In the genomic region with DNA sequence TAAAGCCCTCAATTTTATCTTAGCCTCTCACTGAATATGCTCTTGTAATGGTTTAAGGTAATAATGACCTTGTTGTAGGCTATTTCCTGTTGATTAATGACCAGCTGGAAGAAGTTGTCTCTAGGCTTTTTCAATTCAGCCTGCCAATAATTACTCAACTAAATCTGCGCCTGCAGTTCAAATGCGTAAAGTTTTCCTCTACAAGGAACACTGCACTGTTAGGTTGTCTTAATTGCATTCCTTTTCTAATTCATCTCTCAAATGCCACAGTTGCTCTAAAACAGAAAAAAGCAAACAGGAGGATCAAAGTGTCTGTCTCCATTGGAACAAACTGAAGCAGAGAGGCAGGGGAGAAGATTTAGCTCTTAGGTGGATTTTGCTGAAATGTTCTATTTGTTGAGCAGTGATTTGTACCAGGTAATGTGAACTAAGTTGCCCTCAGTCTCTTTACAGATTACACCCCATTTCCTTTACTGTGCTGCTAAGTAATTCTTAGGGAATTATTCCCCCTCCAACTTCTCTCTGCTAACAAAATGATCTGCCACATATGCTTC, we compare ENCODE assay signal across 17 cellular contexts.
DNase-seq lines count a peak whose midpoint lies in the region; TF ChIP-seq lines count a peak whose summit lies in the region.
"Had no signal": no experiment of that assay in that cellular context is flagged by ENCODE, and none has a peak within 500 bp of the region (broad histone marks: within the 10 kb centered on the region; RNA-seq: fewer than 3 reads in every experiment).

No MANE protein-coding gene starts in this region.

- H3K27ac ChIP-seq in 22Rv1 (peak overlapping the region; percentile 85), esophagus (ENCODE audit: low read depth in 2 of 2, low read length in 1 of 2) (peak overlapping the region; percentile 9 to 29), muscle layer of duodenum (ENCODE audit: low read length) (peak overlapping the region; percentile 11)
- H3K27ac ChIP-seq: heart left ventricle, RWPE1 had no signal

- H3K36me3 ChIP-seq in esophagus (ENCODE audit: control insufficient read depth in 2 of 2, insufficient read depth in 2 of 2, low read length in 1 of 2) (no peaks in the 10 kb centered on the region), muscle layer of duodenum (ENCODE audit: control insufficient read depth in 1 of 2, insufficient read depth in 2 of 2, low read length in 2 of 2) (no peaks in the 10 kb centered on the region)
- H3K36me3 ChIP-seq: heart left ventricle had no signal

- H3K4me1 ChIP-seq in esophagus (ENCODE audit: control insufficient read depth in 2 of 2, insufficient read depth in 2 of 2, low read length in 1 of 2) (peaks cover 0 to 3% of the 10 kb centered on the region in 2 donors), muscle layer of duodenum (ENCODE audit: control insufficient read depth in 1 of 2, insufficient read depth in 2 of 2, low read length in 2 of 2) (peaks cover 6 to 9% of the 10 kb centered on the region in 2 donors)

- WGBS in esophagus, 2 donors, result 20 to 36% methylated on average over 2 of the region's 2 CpGs

- no peaks in the 10 kb centered on the region for H3K27me3 ChIP-seq in esophagus (ENCODE audit: control insufficient read depth in 1 of 2, insufficient read depth in 2 of 2, low read length in 2 of 2)
- H3K27me3 ChIP-seq in muscle layer of duodenum (ENCODE audit: low read depth, low read length), result no peaks in the 10 kb centered on the region
- H3K27me3 ChIP-seq: heart left ventricle had no signal

- H3K9me3 ChIP-seq in esophagus (ENCODE audit: control insufficient read depth in 2 of 2, insufficient read depth in 1 of 2, low read depth in 1 of 2, low read length in 1 of 2) (no peaks in the 10 kb centered on the region), muscle layer of duodenum (ENCODE audit: control insufficient read depth in 1 of 2, low read length in 2 of 2) (peaks cover 0 to 6% of the 10 kb centered on the region in 2 donors)

- TF ChIP-seq CTCF in 22Rv1 (IDR thresholded peaks at IDR 0.05), result no peak

- DNase-seq in NCI-H748 (lab: John Stamatoyannopoulos, UW; ENCODE audit: unreplicated experiment) (peak; percentile 23), NCI-H187 treated with DMSO at 0.1 percent for 48 hours (lab: John Stamatoyannopoulos, UW) (no peak), globus pallidus (ENCODE audit: low spot score) (no peak)
- no peak for DNase-seq in activated CD4-positive, alpha-beta T cell treated with anti-CD3 and anti-CD28 coated beads for 1 hour
- no peak for DNase-seq in stimulated activated CD4-positive, alpha-beta T cell treated with anti-CD3 and anti-CD28 coated beads, Interleukin-15, amount 100 ng/mL, for 24 hours
- DNase-seq: activated CD4-positive, alpha-beta T cell treated with anti-CD3 and anti-CD28 coated beads for 4 hours; activated naive CD8-positive, alpha-beta T cell treated with anti-CD3 and anti-CD28 coated beads for 36 hours; central memory CD4-positive, alpha-beta T cell; erythroblast; heart left ventricle; NCI-H187; stimulated activated naive CD8-positive, alpha-beta T cell treated with anti-CD3 and anti-CD28 coated beads, Interleukin-15, Interleukin-2, amounts not matched to agents 100 U/mL and 50 U/mL, for 24 hours; T-helper 1 cell had no signal

- H3K4me3 ChIP-seq in esophagus (ENCODE audit: low read depth in 1 of 2, low read length in 2 of 2) (no peak overlapping the region), muscle layer of duodenum (ENCODE audit: low read depth in 1 of 2, low read length in 2 of 2) (no peak overlapping the region)
- H3K4me3 ChIP-seq: heart left ventricle had no signal

Comparison
In these comparisons a context has a peak if more than half of its experiments do, and no peak if none do; other contexts are left out.
1. H3K27ac ChIP-seq: peak in every context shown above with its lines; median percentile 85 in 22Rv1; 19 in esophagus; 11 in muscle layer of duodenum.